22 cellular contexts compared by ENCODE assay signal in the genomic region with DNA sequence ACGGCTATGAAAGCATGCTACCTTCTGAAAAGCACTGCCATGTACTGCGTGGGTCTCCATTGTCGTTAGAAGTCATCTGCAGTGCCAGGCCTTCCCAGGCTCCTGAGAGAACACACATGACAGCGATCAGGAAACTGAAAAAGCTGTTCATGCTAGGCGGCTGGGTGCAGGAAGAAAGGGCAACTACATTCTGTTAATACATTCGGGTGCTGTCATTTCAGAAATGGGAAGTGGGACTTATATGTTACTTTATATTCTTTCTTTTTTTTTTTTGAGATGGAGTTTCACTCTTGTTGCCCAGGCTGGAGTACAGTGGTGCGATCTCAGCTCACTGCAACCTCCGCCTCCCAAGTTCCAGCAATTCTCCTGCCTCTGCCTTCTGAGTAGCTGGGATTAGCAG. TPM values are rescaled to one million over a fixed set of nuclear protein-coding genes. Genes with fewer than 3 reads are reported as not detected.
A peak's percentile ranks its signal among the peaks of the same experiment; 100 is the strongest.
DNase-seq lines count a peak whose midpoint lies in the region; ATAC-seq, FAIRE-seq and TF ChIP-seq lines count a peak whose summit lies in the region.
"Had no signal": no experiment of that assay in that cellular context is flagged by ENCODE, and none has a peak within 500 bp of the region (broad histone marks: within the 10 kb centered on the region; RNA-seq: fewer than 3 reads in every experiment).

No MANE protein-coding gene starts in this region.

- H3K14ac ChIP-seq in H1 (ENCODE audit: insufficient read length) = no peak overlapping the region

- no peak overlapping the region for H2BK15ac ChIP-seq in H1 (ENCODE audit: low read length)

- no peak for TF ChIP-seq CTCF in H1 (IDR thresholded peaks at IDR 0.05; ENCODE audit: control extremely low read depth in 1 of 3, insufficient read depth in 1 of 3, low read depth in 1 of 3, low read length in 3 of 3)

- H4K5ac ChIP-seq in H1 (ENCODE audit: insufficient read length, low read depth, low read length) = no peak overlapping the region

- H4K91ac ChIP-seq in H1 (replicated peaks; ENCODE audit: insufficient read length, low read length) = peak overlapping the region; percentile 4

- H4K8ac ChIP-seq in H1 (ENCODE audit: extremely low read depth, insufficient read depth, low read length) = no peak overlapping the region

- no peak overlapping the region for H2BK20ac ChIP-seq in H1 (ENCODE audit: low read length)

- no peak overlapping the region for H2BK120ac ChIP-seq in H1 (replicated peaks; ENCODE audit: low read depth, low read length)

- H3K27ac ChIP-seq in Karpas-422 (ENCODE audit: low read length) (no peak overlapping the region), H1 (ENCODE audit: low read depth, low read length) (no peak overlapping the region)
- H3K27ac ChIP-seq: breast epithelium, pancreas, upper lobe of left lung had no signal

- no peaks in the 10 kb centered on the region for H3K9me3 ChIP-seq in Karpas-422 (ENCODE audit: low read length)
- H3K9me3 ChIP-seq in H1 (ENCODE audit: insufficient read depth in 2 of 2, low read depth in 1 of 2, low read length in 1 of 2) = no peaks in the 10 kb centered on the region
- H3K9me3 ChIP-seq: breast epithelium, pancreas, upper lobe of left lung had no signal

- H2AK5ac ChIP-seq in H1 (ENCODE audit: low read depth, low read length) = no peak overlapping the region

- ATAC-seq in GM21529 (IDR thresholded peaks at IDR 0.05; ENCODE audit: unreplicated experiment) = peak; percentile 52
- no peak for ATAC-seq in GM21381 (IDR thresholded peaks at IDR 0.05; ENCODE audit: unreplicated experiment)
- no peak for ATAC-seq in HG02840 (IDR thresholded peaks at IDR 0.05; ENCODE audit: low FRiP score, unreplicated experiment)
- ATAC-seq: activated T-helper 17 cell treated with anti-CD3 and anti-CD28 coated beads, Interleukin-2, amount 50 U/mL, for 72 hours; naive thymus-derived CD4-positive, alpha-beta T cell; pancreas; Right ventricle myocardium inferior; sciatic nerve had no signal

- H3K79me1 ChIP-seq in H1 (ENCODE audit: low read depth, low read length) = no peaks in the 10 kb centered on the region

- no peak for TF ChIP-seq EP300 in H1 (IDR thresholded peaks at IDR 0.05; ENCODE audit: borderline replicate concordance in 1 of 2, low read depth in 2 of 2, low read length in 2 of 2)

- no peak overlapping the region for H3K4ac ChIP-seq in H1 (replicated peaks; ENCODE audit: insufficient read length, low read depth, low read length)

- H2BK5ac ChIP-seq in H1 (ENCODE audit: low read depth, low read length) = 0 out of 2 replicates have a peak overlapping the region, but pooled peaks have one; percentile 2

- no peaks in the 10 kb centered on the region for H4K20me1 ChIP-seq in Karpas-422 (ENCODE audit: insufficient read depth, low read depth, low read length)
- H4K20me1 ChIP-seq in H1 (replicated peaks in 1 of 2; ENCODE audit: control insufficient read depth in 1 of 2, insufficient read depth in 2 of 2, low read length in 2 of 2) = no peaks in the 10 kb centered on the region

- FAIRE-seq in GM18507 (lab: Jason Lieb, UNC) (peak; percentile 63), H1 (lab: Jason Lieb, UNC) (no peak)
- FAIRE-seq: keratinocyte, pancreas had no signal

- H3K4me2 ChIP-seq in Karpas-422 (ENCODE audit: low read depth, low read length, poor library complexity, severe bottlenecking) (no peak overlapping the region), H1 (ENCODE audit: insufficient read depth in 1 of 2, low read depth in 2 of 2, low read length in 2 of 2) (no peak overlapping the region)

- H3K9ac ChIP-seq in Karpas-422 (ENCODE audit: low read length) = no peak overlapping the region
- H3K9ac ChIP-seq in H1 (replicated peaks in 1 of 4; ENCODE audit: extremely low read depth in 1 of 4, low read depth in 3 of 4, low read length in 3 of 4) = no peak overlapping the region

- no peak overlapping the region for H3K4me3 ChIP-seq in Karpas-422 (ENCODE audit: low read length)
- H3K4me3 ChIP-seq in H1 (ENCODE audit: extremely low read depth in 1 of 4, insufficient read depth in 2 of 4, low read depth in 3 of 4, low read length in 4 of 4) = no peak overlapping the region
- H3K4me3 ChIP-seq: breast epithelium, pancreas, upper lobe of left lung had no signal

- H3K23me2 ChIP-seq in H1 (ENCODE audit: low read depth, low read length) = no peaks in the 10 kb centered on the region

- H3K79me2 ChIP-seq in Karpas-422 (ENCODE audit: low read length) (no peaks in the 10 kb centered on the region), H1 (ENCODE audit: control insufficient read depth in 1 of 2, insufficient read depth in 2 of 2, low read length in 2 of 2) (no peaks in the 10 kb centered on the region)

- H2AFZ ChIP-seq in Karpas-422 (ENCODE audit: low read length) (no peak overlapping the region), H1 (ENCODE audit: low read length) (no peak overlapping the region)

- H3K27me3 ChIP-seq in Karpas-422 (ENCODE audit: low read length) = no peaks in the 10 kb centered on the region
- no peaks in the 10 kb centered on the region for H3K27me3 ChIP-seq in H1 (replicated peaks in 1 of 4; ENCODE audit: control insufficient read depth in 3 of 4, extremely low read depth in 1 of 4, insufficient read depth in 3 of 4, low read length in 3 of 4)
- H3K27me3 ChIP-seq: breast epithelium, pancreas, upper lobe of left lung had no signal

- H3K36me3 ChIP-seq in Karpas-422 (ENCODE audit: insufficient read depth, low read length) (peaks cover 5% of the 10 kb centered on the region), H1 (ENCODE audit: control insufficient read depth in 2 of 4, insufficient read depth in 4 of 4, low read length in 3 of 4) (peaks cover 3 to 15% (median 8%) of the 10 kb centered on the region in 4 experiments)
- H3K36me3 ChIP-seq: breast epithelium had no signal

- DNase-seq in GM18507 (ENCODE audit: extremely low spot score, insufficient read length, low read depth) = no peak
- DNase-seq in Karpas-422 = peak; percentile 47
- DNase-seq in H1 (ENCODE audit: low read depth in 1 of 2, low spot score in 2 of 2) = no peak
- DNase-seq in GM19238 (ENCODE audit: insufficient read length, low spot score) = no peak
- no peak for DNase-seq in NCI-H510A treated with DMSO at 0.1 percent for 48 hours (lab: John Stamatoyannopoulos, UW)
- DNase-seq: CD8-positive, alpha-beta memory T cell; foreskin fibroblast; hippocampal formation; mammary epithelial cell; naive thymus-derived CD4-positive, alpha-beta T cell; NCI-H2227 treated with DMSO at 0.1 percent for 48 hours; pancreas; T-helper 2 cell; upper lobe of left lung had no signal

- H3K56ac ChIP-seq in H1 (replicated peaks; ENCODE audit: insufficient read length, low read depth, low read length) = no peak overlapping the region

- H2BK12ac ChIP-seq in H1 (ENCODE audit: low read depth, low read length) = peak overlapping the region; percentile 11; the same call in 1 of the 2 replicates

- H3K23ac ChIP-seq in H1 (ENCODE audit: insufficient read length) = no peak overlapping the region

- peaks cover 8% of the 10 kb centered on the region; the same call in 1 of the 2 replicates for H3K4me1 ChIP-seq in Karpas-422 (ENCODE audit: low read length)
- H3K4me1 ChIP-seq in H1 (replicated peaks in 1 of 4; ENCODE audit: control insufficient read depth in 3 of 4, insufficient read depth in 4 of 4, low read length in 3 of 4) = peaks cover 9 to 24% (median 21%) of the 10 kb centered on the region in 4 experiments
- H3K4me1 ChIP-seq: breast epithelium, pancreas had no signal

- 89% methylated on average over 8 of the region's 8 CpGs; no CpG with 5 or more reads in 1 of the 2 experiments for WGBS in H1 (ENCODE audit: extremely low coverage in 1 of 2, insufficient coverage in 1 of 2, insufficient read length in 1 of 2, insufficient replicate concordance in 2 of 2, low coverage in 1 of 2, low lambda C conversion rate in 2 of 2, missing lambda C conversion rate in 1 of 2), 2 experiments

- no peak overlapping the region for H3K18ac ChIP-seq in H1 (ENCODE audit: extremely low read depth, low read length)

- POLR2A ChIA-PET in H1 (lab: Charles Lee; ENCODE audit: partially characterized antibody) = interaction anchor here (1.0 to 4.7 kb wide), 3 partner anchors 8 to 20 kb away, joined by 3 to 27 read pairs (median 4); partner anchors contain the start of gene CFAP20

- no peak for TF ChIP-seq RAD21 in H1 (IDR thresholded peaks at IDR 0.05 in 1 of 2, conservative IDR thresholded peaks at IDR 0.05 in 1 of 2; ENCODE audit: low read depth in 2 of 2, low read length in 2 of 2)

- H3K9me2 ChIP-seq in Karpas-422 (replicated peaks; ENCODE audit: insufficient read depth, low read length) = no peaks in the 10 kb centered on the region

- CTCF ChIA-PET in H1 (lab: Charles Lee; ENCODE audit: partially characterized antibody) = interaction anchor here (0.7 to 18.9 kb wide), 14 partner anchors 9 to 91 kb away, joined by 3 to 235 read pairs (median 6); partner anchors contain the start of gene MMP15

- TF ChIP-seq POLR2A in H1 (IDR thresholded peaks at IDR 0.05; ENCODE audit: control extremely low read depth in 1 of 2, low read depth in 2 of 2, low read length in 2 of 2) = no peak

TF ChIP-seq in H1, 55 proteins besides CTCF, POLR2A, EP300 and RAD21 (continues in another document):
- no peak for TF ChIP-seq SP4 (IDR thresholded peaks at IDR 0.05; ENCODE audit: low read length)
- no peak for TF ChIP-seq CHD2 (IDR thresholded peaks at IDR 0.05; ENCODE audit: low read length)
- no peak for TF ChIP-seq SUZ12 (IDR thresholded peaks at IDR 0.05; ENCODE audit: low read length)
- no peak for TF ChIP-seq SIN3A (conservative IDR thresholded peaks at IDR 0.05 in 1 of 2, IDR thresholded peaks at IDR 0.05 in 1 of 2; ENCODE audit: low read depth in 1 of 2, low read length in 2 of 2)
- no peak for TF ChIP-seq SIRT6 (IDR thresholded peaks at IDR 0.05; ENCODE audit: low read length)
- no peak for TF ChIP-seq SP2 (IDR thresholded peaks at IDR 0.05; ENCODE audit: low read length)
- TF ChIP-seq RNF2 (IDR thresholded peaks at IDR 0.05; ENCODE audit: borderline replicate concordance, low read depth, low read length, missing control alignments, poor library complexity, severe bottlenecking) = no peak
- no peak for TF ChIP-seq SIX5 (IDR thresholded peaks at IDR 0.05; ENCODE audit: low read depth, low read length)
- TF ChIP-seq ZNF274 (IDR thresholded peaks at IDR 0.05; ENCODE audit: borderline replicate concordance, extremely low read depth, low read length) = no peak
- no peak for TF ChIP-seq HDAC2 (IDR thresholded peaks at IDR 0.05; ENCODE audit: borderline replicate concordance in 1 of 2, low read depth in 2 of 2, low read length in 2 of 2)

RNA-seq across cellular contexts. Expression of gene CFAP20, which starts 19.9 kb away (rescaled TPM):
- 50.6 and 60.5 TPM in 2 replicates for total RNA-seq in Karpas-422 (2014; rRNA removed; shearing (Covaris generic); ENCODE audit: low replicate concordance)
- total RNA-seq in H1 (2021; fragmentation: NEBNext Ultra II Directional; extraction: Animal tissue kit (Norgen Biotek cat#: 25700)) = 43.4 and 45.6 TPM in 2 replicates
- polyA plus RNA-seq in H1 (2011; rRNA removed) = 65.4 and 74.2 TPM in 2 replicates
- 67.2 TPM for polyA plus RNA-seq in H1 (2011; cell fraction: cytosol; rRNA removed)
- 48.5 TPM for polyA plus RNA-seq in H1 (2011; cell fraction: nucleus; rRNA removed)
- polyA plus RNA-seq in H1 (2012, experiment 1 of 2) = 44.2 to 53.6 TPM (median 49.8 TPM) in 4 replicates
- polyA plus RNA-seq in H1 (2012, experiment 2 of 2) = 35.8 TPM
- polyA plus RNA-seq in H1 (2013, experiment 1 of 2) = 53.7 TPM
- 56.7 TPM for polyA plus RNA-seq in H1 (2013, experiment 2 of 2)
- 46.3 and 62.7 TPM in 2 replicates for polyA minus RNA-seq in H1 (2011; rRNA and poly(A)+ RNA removed)
- 61.6 TPM for polyA minus RNA-seq in H1 (2011; cell fraction: cytosol; rRNA and poly(A)+ RNA removed)
- polyA minus RNA-seq in H1 (2011; cell fraction: nucleus; rRNA and poly(A)+ RNA removed) = 28.6 TPM
